Comparison of ENCODE assay signal across 18 cellular contexts in the genomic region with DNA sequence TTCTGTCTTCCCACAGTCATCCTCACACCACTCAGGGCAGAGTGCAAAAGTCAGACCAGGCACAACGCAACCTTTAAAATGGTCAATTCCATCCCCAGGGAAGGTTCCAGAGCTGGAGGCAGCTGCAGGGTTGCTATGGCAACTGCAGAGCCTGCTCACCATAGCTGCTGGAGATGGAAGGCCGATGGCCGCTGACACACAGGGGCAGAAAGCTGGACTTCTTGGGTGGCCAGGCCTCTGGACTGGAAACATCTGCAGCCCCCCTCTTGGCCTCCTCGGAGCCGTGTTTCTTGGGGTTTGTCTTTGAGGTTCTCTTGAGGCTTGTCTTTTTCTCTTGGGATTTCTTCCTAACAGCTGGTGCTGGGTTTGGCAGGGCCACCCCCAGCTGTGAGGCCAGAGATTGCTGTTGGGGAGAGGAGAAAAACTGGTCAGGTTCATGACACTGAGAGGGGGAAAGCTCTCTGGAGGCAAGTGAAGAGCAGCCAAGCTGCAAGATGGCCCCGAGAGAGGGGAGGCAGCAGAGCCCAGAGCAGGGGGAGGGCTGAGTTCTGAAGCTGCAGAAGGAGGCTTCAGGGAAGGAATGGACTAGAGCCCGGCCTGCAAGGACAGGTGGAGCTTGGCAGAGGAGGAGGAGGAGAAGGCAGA. TPM values are rescaled to one million over a fixed set of nuclear protein-coding genes. Genes with fewer than 3 reads are reported as not detected.
DNase-seq lines count a peak whose midpoint lies in the region; ATAC-seq, FAIRE-seq and TF ChIP-seq lines count a peak whose summit lies in the region.
"Had no signal": no experiment of that assay in that cellular context is flagged by ENCODE, and none has a peak within 500 bp of the region (broad histone marks: within the 10 kb centered on the region; RNA-seq: fewer than 3 reads in every experiment).

No MANE protein-coding gene starts in this region.

- H3K9ac ChIP-seq in H1 (replicated peaks in 1 of 4; ENCODE audit: extremely low read depth in 1 of 4, low read depth in 3 of 4, low read length in 3 of 4) = no peak overlapping the region

- H3K14ac ChIP-seq in H1 (ENCODE audit: insufficient read length) = no peak overlapping the region

- POLR2A ChIA-PET in HEK293 (lab: Yijun Ruan, JAX) (interaction anchor here (0.5 kb wide), 1 partner anchor 166 kb away, joined by 6 read pairs; no protein-coding TSS in a partner anchor), H1 (lab: Charles Lee; ENCODE audit: partially characterized antibody) (interaction anchor here (0.9 kb wide), 1 partner anchor 25 kb away, joined by 3 read pairs; no protein-coding TSS in a partner anchor), WTC11 (lab: Charles Lee) (interaction anchor here (0.5 kb wide), 1 partner anchor 11 kb away, joined by 6 read pairs; no protein-coding TSS in a partner anchor)

- H3K36me3 ChIP-seq in HEK293 (ENCODE audit: control insufficient read depth in 2 of 2, insufficient read depth in 1 of 2, low read length in 2 of 2) = no peaks in the 10 kb centered on the region
- no peaks in the 10 kb centered on the region for H3K36me3 ChIP-seq in H1 (ENCODE audit: control insufficient read depth in 2 of 4, insufficient read depth in 4 of 4, low read length in 3 of 4)
- H3K36me3 ChIP-seq: SJSA1, suprapubic skin had no signal

- no peak overlapping the region for H3K27ac ChIP-seq in HEK293 (ENCODE audit: extremely low read depth, low read depth, low read length)
- no peak overlapping the region for H3K27ac ChIP-seq in H1 (ENCODE audit: low read depth, low read length)
- H3K27ac ChIP-seq: SJSA1, suprapubic skin had no signal

- H3K36me3 Mint-ChIP-seq in WTC11 = no peaks in the 10 kb centered on the region

- no peak overlapping the region for H4K5ac ChIP-seq in H1 (ENCODE audit: insufficient read length, low read depth, low read length)

- no peak overlapping the region for H3K4ac ChIP-seq in H1 (replicated peaks; ENCODE audit: insufficient read length, low read depth, low read length)

- no peaks in the 10 kb centered on the region for H3K23me2 ChIP-seq in H1 (ENCODE audit: low read depth, low read length)

- H3K9me3 ChIP-seq in HEK293 (ENCODE audit: control insufficient read depth, insufficient read depth, low read depth, low read length) (no peaks in the 10 kb centered on the region), H1 (ENCODE audit: insufficient read depth in 2 of 2, low read depth in 1 of 2, low read length in 1 of 2) (no peaks in the 10 kb centered on the region)
- H3K9me3 ChIP-seq: SJSA1, suprapubic skin had no signal

- no peaks in the 10 kb centered on the region for H3K27me3 Mint-ChIP-seq in WTC11 (ENCODE audit: low read depth)

- H4K20me1 ChIP-seq in H1 (replicated peaks in 1 of 2; ENCODE audit: control insufficient read depth in 1 of 2, insufficient read depth in 2 of 2, low read length in 2 of 2) = peaks cover 0 to 2% of the 10 kb centered on the region in 2 experiments

- no peaks in the 10 kb centered on the region for H3K79me1 ChIP-seq in H1 (ENCODE audit: low read depth, low read length)

- H3K27ac Mint-ChIP-seq in WTC11 = no peak overlapping the region
- H3K27ac Mint-ChIP-seq: activated T-helper 17 cell treated with anti-CD3 and anti-CD28 coated beads, Interleukin-2, amount 50 U/mL, for 72 hours; dendritic cell treated with granulocyte-macrophage colony-stimulating factor and Interleukin-4, amounts not matched to agents 40 ng/mL and 50 ng/mL, for 4 days; progenitor cell of endocrine pancreas had no signal

- H2AK5ac ChIP-seq in H1 (ENCODE audit: low read depth, low read length) = no peak overlapping the region

- no peak overlapping the region for H2BK20ac ChIP-seq in H1 (ENCODE audit: low read length)

- H3K4me3 Mint-ChIP-seq in WTC11 = no peak overlapping the region
- H3K4me3 Mint-ChIP-seq: activated T-helper 17 cell treated with anti-CD3 and anti-CD28 coated beads, Interleukin-2, amount 50 U/mL, for 72 hours; dendritic cell treated with granulocyte-macrophage colony-stimulating factor and Interleukin-4, amounts not matched to agents 40 ng/mL and 50 ng/mL, for 4 days had no signal

- no peak overlapping the region for H3K23ac ChIP-seq in H1 (ENCODE audit: insufficient read length)

- FAIRE-seq in H1 (lab: Jason Lieb, UNC) = no peak

- H2BK15ac ChIP-seq in H1 (ENCODE audit: low read length) = 0 out of 2 replicates have a peak overlapping the region, but pooled peaks have one; percentile 18

- H3K18ac ChIP-seq in H1 (ENCODE audit: extremely low read depth, low read length) = no peak overlapping the region; the same call in 1 of the 2 replicates

- no peak overlapping the region; the same call in 1 of the 2 replicates for H4K8ac ChIP-seq in H1 (ENCODE audit: extremely low read depth, insufficient read depth, low read length)

- H3K79me2 ChIP-seq in H1 (ENCODE audit: control insufficient read depth in 1 of 2, insufficient read depth in 2 of 2, low read length in 2 of 2) = no peaks in the 10 kb centered on the region

- no peak overlapping the region for H3K56ac ChIP-seq in H1 (replicated peaks; ENCODE audit: insufficient read length, low read depth, low read length)

- peaks cover 21% of the 10 kb centered on the region for H3K4me1 Mint-ChIP-seq in WTC11
- H3K4me1 Mint-ChIP-seq: activated T-helper 17 cell treated with anti-CD3 and anti-CD28 coated beads, Interleukin-2, amount 50 U/mL, for 72 hours had no signal

- H3K4me2 ChIP-seq in H1 (ENCODE audit: insufficient read depth in 1 of 2, low read depth in 2 of 2, low read length in 2 of 2) = no peak overlapping the region

- no peaks in the 10 kb centered on the region for H3K9me3 Mint-ChIP-seq in WTC11
- H3K9me3 Mint-ChIP-seq: activated T-helper 17 cell treated with anti-CD3 and anti-CD28 coated beads, Interleukin-2, amount 50 U/mL, for 72 hours; dendritic cell treated with granulocyte-macrophage colony-stimulating factor and Interleukin-4, amounts not matched to agents 40 ng/mL and 50 ng/mL, for 4 days had no signal

- TF ChIP-seq CTCF in HEK293 (tag by site-specific recombination; IDR thresholded peaks at IDR 0.05) (no peak), H1 (IDR thresholded peaks at IDR 0.05; ENCODE audit: control extremely low read depth in 1 of 3, insufficient read depth in 1 of 3, low read depth in 1 of 3, low read length in 3 of 3) (no peak), WTC11 (IDR thresholded peaks at IDR 0.05) (no peak)

- ATAC-seq in GM21423 (IDR thresholded peaks at IDR 0.05; ENCODE audit: unreplicated experiment) = no peak
- no peak for ATAC-seq in activated CD4-positive, CD25-positive, alpha-beta regulatory T cell treated with anti-CD3 and anti-CD28 coated beads, Interleukin-2, amount 50 U/mL, for 24 hours
- ATAC-seq in WTC11 = no peak
- ATAC-seq: activated T-helper 17 cell treated with anti-CD3 and anti-CD28 coated beads, Interleukin-2, amount 50 U/mL, for 72 hours had no signal

- CTCF ChIA-PET in HEK293 (lab: Yijun Ruan, JAX) (interaction anchor here (0.6 to 6.3 kb wide), 5 partner anchors 15 to 775 kb away, joined by 3 to 40 read pairs (median 4); no protein-coding TSS in a partner anchor), H1 (lab: Charles Lee; ENCODE audit: partially characterized antibody) (interaction anchor here (0.9 to 4.2 kb wide), 6 partner anchors 14 to 241 kb away, joined by 3 to 14 read pairs (median 4); no protein-coding TSS in a partner anchor), WTC11 (lab: Charles Lee) (interaction anchor here (0.7 to 4.9 kb wide), 3 partner anchors 14 to 187 kb away, joined by 3 to 43 read pairs (median 24); no protein-coding TSS in a partner anchor)

- no peak for TF ChIP-seq EP300 in H1 (IDR thresholded peaks at IDR 0.05; ENCODE audit: borderline replicate concordance in 1 of 2, low read depth in 2 of 2, low read length in 2 of 2)

- no peak overlapping the region for H2BK12ac ChIP-seq in H1 (ENCODE audit: low read depth, low read length)

- no peaks in the 10 kb centered on the region; a peak in 1 of 7 replicates for H3K27me3 ChIP-seq in H1 (replicated peaks in 1 of 4; ENCODE audit: control insufficient read depth in 3 of 4, extremely low read depth in 1 of 4, insufficient read depth in 3 of 4, low read length in 3 of 4)
- H3K27me3 ChIP-seq: SJSA1 had no signal

- no peak for TF ChIP-seq RAD21 in H1 (IDR thresholded peaks at IDR 0.05 in 1 of 2, conservative IDR thresholded peaks at IDR 0.05 in 1 of 2; ENCODE audit: low read depth in 2 of 2, low read length in 2 of 2)

- 83% methylated on average over 7 of the region's 7 CpGs; no CpG with 5 or more reads in 1 of the 2 experiments for WGBS in H1 (ENCODE audit: extremely low coverage in 1 of 2, insufficient coverage in 1 of 2, insufficient read length in 1 of 2, insufficient replicate concordance in 2 of 2, low coverage in 1 of 2, low lambda C conversion rate in 2 of 2, missing lambda C conversion rate in 1 of 2), 2 experiments

- H2BK120ac ChIP-seq in H1 (replicated peaks; ENCODE audit: low read depth, low read length) = no peak overlapping the region

- TF ChIP-seq POLR2A in H1 (IDR thresholded peaks at IDR 0.05; ENCODE audit: control extremely low read depth in 1 of 2, low read depth in 2 of 2, low read length in 2 of 2) = no peak

- H3K4me1 ChIP-seq in HEK293 (ENCODE audit: control insufficient read depth, insufficient read depth, low read length) = no peaks in the 10 kb centered on the region
- H3K4me1 ChIP-seq in H1 (replicated peaks in 1 of 4; ENCODE audit: control insufficient read depth in 3 of 4, insufficient read depth in 4 of 4, low read length in 3 of 4) = peaks cover 0 to 16% (median 5%) of the 10 kb centered on the region in 4 experiments; a peak in 5 of 7 replicates
- H3K4me1 ChIP-seq: suprapubic skin had no signal

- no peak overlapping the region for H3K4me3 ChIP-seq in HEK293 (ENCODE audit: low read depth, low read length)
- no peak overlapping the region for H3K4me3 ChIP-seq in H1 (ENCODE audit: extremely low read depth in 1 of 4, insufficient read depth in 2 of 4, low read depth in 3 of 4, low read length in 4 of 4)
- H3K4me3 ChIP-seq: SJSA1, suprapubic skin had no signal

- H2BK5ac ChIP-seq in H1 (ENCODE audit: low read depth, low read length) = no peak overlapping the region

- H2AFZ ChIP-seq in H1 (ENCODE audit: low read length) = no peak overlapping the region

- DNase-seq in AG08396 (ENCODE audit: low spot score) (peak; percentile 39), H1 (ENCODE audit: low read depth in 1 of 2, low spot score in 2 of 2) (no peak), myocyte (ENCODE audit: low read depth) (peak; percentile 48), NCI-H526 treated with DMSO at 0.1 percent for 48 hours (lab: John Stamatoyannopoulos, UW) (no peak), WTC11 (ENCODE audit: low spot score) (no peak)
- DNase-seq: activated CD4-positive, alpha-beta T cell treated with anti-CD3 and anti-CD28 coated beads, Interleukin-2, amount 50 U/mL, for 48 hours; DND-41; NCI-H187 treated with DMSO at 0.1 percent for 48 hours had no signal

- H4K91ac ChIP-seq in H1 (replicated peaks; ENCODE audit: insufficient read length, low read length) = no peak overlapping the region

RNA-seq across cellular contexts. Expression of a gene that starts 10.2 kb away (rescaled TPM):
- not detected in 2 replicates for total RNA-seq in H1 (2021; fragmentation: NEBNext Ultra II Directional; extraction: Animal tissue kit (Norgen Biotek cat#: 25700))
- not detected in 2 replicates for polyA plus RNA-seq in H1 (2011; rRNA removed)
- not detected for polyA plus RNA-seq in H1 (2011; cell fraction: cytosol; rRNA removed)
- 0.03 TPM for polyA plus RNA-seq in H1 (2011; cell fraction: nucleus; rRNA removed)
- 0.05 TPM in 1 of 4 replicates, not detected in the others for polyA plus RNA-seq in H1 (2012, experiment 1 of 2)
- polyA plus RNA-seq in H1 (2012, experiment 2 of 2) = not detected
- polyA plus RNA-seq in H1 (2013, experiment 1 of 2) = not detected
- polyA plus RNA-seq in H1 (2013, experiment 2 of 2) = 0.02 TPM
- polyA minus RNA-seq in H1 (2011; rRNA and poly(A)+ RNA removed) = 0.20 TPM in 1 of 2 replicates, not detected in the other
- polyA minus RNA-seq in H1 (2011; cell fraction: cytosol; rRNA and poly(A)+ RNA removed) = not detected
- polyA minus RNA-seq in H1 (2011; cell fraction: nucleus; rRNA and poly(A)+ RNA removed) = not detected
- not detected in 2 replicates for total RNA-seq in myocyte
- polyA plus RNA-seq in myocyte (2012) = 0.03 TPM
- total RNA-seq in WTC11 (2021) = 0.05 TPM in 1 of 3 replicates, not detected in the others
- total RNA-seq: activated T-helper 17 cell treated with anti-CD3 and anti-CD28 coated beads, Interleukin-2, amount 50 U/mL, for 72 hours; fibroblast of lung; mesenteric fat pad; SJSA1 had no signal
- polyA plus RNA-seq: fibroblast of lung had no signal

RNA-seq across cellular contexts. Expression of a gene that starts 56.6 kb away (rescaled TPM):
- not detected in 2 replicates for total RNA-seq in H1 (2021; fragmentation: NEBNext Ultra II Directional; extraction: Animal tissue kit (Norgen Biotek cat#: 25700))
- not detected in 2 replicates for polyA plus RNA-seq in H1 (2011; rRNA removed)
- not detected for polyA plus RNA-seq in H1 (2011; cell fraction: cytosol; rRNA removed)
- not detected for polyA plus RNA-seq in H1 (2011; cell fraction: nucleus; rRNA removed)
- not detected in 4 replicates for polyA plus RNA-seq in H1 (2012, experiment 1 of 2)
- polyA plus RNA-seq in H1 (2012, experiment 2 of 2) = not detected
- polyA plus RNA-seq in H1 (2013, experiment 1 of 2) = not detected
- not detected for polyA plus RNA-seq in H1 (2013, experiment 2 of 2)
- polyA minus RNA-seq in H1 (2011; rRNA and poly(A)+ RNA removed) = not detected in 2 replicates
- not detected for polyA minus RNA-seq in H1 (2011; cell fraction: cytosol; rRNA and poly(A)+ RNA removed)
- not detected for polyA minus RNA-seq in H1 (2011; cell fraction: nucleus; rRNA and poly(A)+ RNA removed)
- total RNA-seq in myocyte (not detected in 2 replicates), WTC11 (2021) (not detected in 3 replicates)
- not detected for polyA plus RNA-seq in myocyte (2012)
- total RNA-seq: activated T-helper 17 cell treated with anti-CD3 and anti-CD28 coated beads, Interleukin-2, amount 50 U/mL, for 72 hours; fibroblast of lung; progenitor cell of endocrine pancreas; SJSA1 had no signal

Comparison
In these comparisons a context has a peak if more than half of its experiments do, and no peak if none do; other contexts are left out.
1. DNase-seq: peak in AG08396 (single experiment) and myocyte (single experiment); none in H1 (0 of 2), NCI-H526 treated with DMSO at 0.1 percent for 48 hours (single experiment) and WTC11 (single experiment).